Comparison of ENCODE assay signal across 18 cellular contexts in the genomic region with DNA sequence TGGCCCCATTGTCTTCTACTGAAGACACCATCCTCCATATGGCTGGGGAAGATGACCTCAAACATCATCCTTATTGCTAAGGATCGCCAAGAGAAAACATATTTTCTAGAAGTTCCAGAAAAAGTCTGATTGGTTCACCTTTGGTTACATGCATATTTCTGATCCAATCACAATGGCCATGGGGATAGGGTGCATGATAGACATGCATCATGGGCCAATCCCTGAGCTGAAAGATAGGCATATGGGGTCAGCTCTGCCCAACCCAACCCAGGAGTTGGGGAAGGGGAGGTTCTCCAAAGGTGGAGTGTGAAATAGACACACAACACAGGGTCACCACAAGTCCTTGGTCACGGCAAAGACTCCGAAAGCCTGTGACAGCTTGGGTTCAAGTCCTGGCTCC.
A peak's percentile ranks its signal among the peaks of the same experiment; 100 is the strongest.
DNase-seq lines count a peak whose midpoint lies in the region; ATAC-seq, FAIRE-seq and TF ChIP-seq lines count a peak whose summit lies in the region.
"Had no signal": no experiment of that assay in that cellular context is flagged by ENCODE, and none has a peak within 500 bp of the region (broad histone marks: within the 10 kb centered on the region; RNA-seq: fewer than 3 reads in every experiment).

No MANE protein-coding gene starts in this region.

- TF ChIP-seq RAD21 in GM12878 (IDR thresholded peaks at IDR 0.05; ENCODE audit: insufficient read depth, low read depth, low read length), result no peak

- TF ChIP-seq POLR2A in GM12878 (IDR thresholded peaks at IDR 0.05; ENCODE audit: low read depth, low read length) (no peak), esophagus squamous epithelium (IDR thresholded peaks at IDR 0.05) (no peak)

- H3K27me3 ChIP-seq in GM12878 (replicated peaks in 1 of 2; ENCODE audit: control insufficient read depth in 2 of 2, insufficient read depth in 2 of 2, low read length in 1 of 2) (peaks cover 0 to 3% of the 10 kb centered on the region in 2 experiments; a peak in 1 of 4 replicates), esophagus squamous epithelium (peaks cover 0 to 11% (median 0%) of the 10 kb centered on the region in 4 donors), smooth muscle cell (ENCODE audit: low read depth) (peaks cover 6% of the 10 kb centered on the region)
- H3K27me3 ChIP-seq: BLaER1 had no signal

- WGBS in GM12878 (ENCODE audit: insufficient coverage, insufficient replicate concordance, low lambda C conversion rate, missing lambda C conversion rate), result 79% methylated on average over 3 of the region's 3 CpGs
- WGBS in esophagus squamous epithelium, 2 donors, result 86 to 90% methylated on average over 3 of the region's 3 CpGs
- WGBS in smooth muscle cell (ENCODE audit: low lambda C conversion rate), result 100% methylated on average over 3 of the region's 3 CpGs

- no TSS peak for BruUV-seq in GM12878 (replicated peaks; lab: Mats Ljungman, UMichigan)

- no peak overlapping the region for H3K4me3 ChIP-seq in Jurkat, Clone E6-1 (ENCODE audit: low read length)
- H3K4me3 ChIP-seq in GM12878 (no peak overlapping the region), esophagus squamous epithelium (no peak overlapping the region), smooth muscle cell (no peak overlapping the region)
- H3K4me3 ChIP-seq: BLaER1 had no signal

- DNase-seq in Jurkat, Clone E6-1 (ENCODE audit: low read depth, low spot score), result peak; percentile 6
- no peak for DNase-seq in GM12878 (ENCODE audit: low read depth, low spot score)
- no peak for DNase-seq in esophagus squamous epithelium (lab: John Stamatoyannopoulos, UW)
- no peak for DNase-seq in smooth muscle cell (lab: John Stamatoyannopoulos, UW; ENCODE audit: unreplicated experiment)
- no peak for DNase-seq in activated CD4-positive, alpha-beta T cell treated with anti-CD3 and anti-CD28 coated beads, Interleukin-2, amount 50 U/mL, for 1 hour
- no peak for DNase-seq in posterior vena cava (ENCODE audit: low spot score)
- no peak for DNase-seq in activated CD8-positive, alpha-beta memory T cell treated with anti-CD3 and anti-CD28 coated beads for 24 hours
- DNase-seq: 8988T; Calu3; CD8-positive, alpha-beta T cell; DMS79 treated with DMSO at 0.1 percent for 48 hours; GF-D8; H9; IMR-90 had no signal

- SMC1A ChIA-PET in GM12878 (lab: Charles Lee; ENCODE audit: uncharacterized antibody, unreplicated experiment), result interaction anchor here (0.6 kb wide), 1 partner anchor 1732 kb away, joined by 3 read pairs; no protein-coding TSS in a partner anchor

- no peak overlapping the region for H3K27ac ChIP-seq in GM12878 (ENCODE audit: control insufficient read depth, insufficient read depth)
- peak overlapping the region; percentile 69 to 86 (median 74) for H3K27ac ChIP-seq in esophagus squamous epithelium
- H3K27ac ChIP-seq in smooth muscle cell (ENCODE audit: low read depth), result peak overlapping the region; percentile 62
- H3K27ac ChIP-seq: BLaER1 had no signal

- H4K20me1 ChIP-seq in GM12878 (ENCODE audit: control insufficient read depth, insufficient read depth) (no peaks in the 10 kb centered on the region), smooth muscle cell (ENCODE audit: low read depth) (no peaks in the 10 kb centered on the region)
- H4K20me1 ChIP-seq: BLaER1 had no signal

- H3K36me3 ChIP-seq in GM12878 (ENCODE audit: control insufficient read depth in 2 of 2, insufficient read depth in 2 of 2, low read length in 1 of 2) (no peaks in the 10 kb centered on the region), esophagus squamous epithelium (no peaks in the 10 kb centered on the region), smooth muscle cell (ENCODE audit: low read depth) (no peaks in the 10 kb centered on the region)
- H3K36me3 ChIP-seq: BLaER1 had no signal

- TF ChIP-seq CTCF in GM12878 (IDR thresholded peaks at IDR 0.05 in 2 of 3, conservative IDR thresholded peaks at IDR 0.05 in 1 of 3; ENCODE audit: control insufficient read depth in 2 of 3, extremely low read depth in 1 of 3, insufficient read depth in 1 of 3, low read depth in 3 of 3, low read length in 3 of 3) (no peak), esophagus squamous epithelium (IDR thresholded peaks at IDR 0.05) (no peak), smooth muscle cell (IDR thresholded peaks at IDR 0.05; ENCODE audit: borderline replicate concordance, insufficient read depth, poor library complexity, severe bottlenecking) (no peak)

- intact Hi-C loops in GM12878 (cut with micrococcal nuclease; ENCODE audit: unreplicated experiment), result no loop called here
- intact Hi-C loops in esophagus squamous epithelium (cut with DNase I), result no loop called here
- intact Hi-C loops in posterior vena cava (cut with DNase I), result no loop called here

- H3K4me1 ChIP-seq in GM12878 (ENCODE audit: control insufficient read depth, insufficient read depth, low read length) (peaks cover 5% of the 10 kb centered on the region), esophagus squamous epithelium (peaks cover 20 to 62% (median 22%) of the 10 kb centered on the region in 3 donors), smooth muscle cell (ENCODE audit: low read depth) (peaks cover 5% of the 10 kb centered on the region)

- FAIRE-seq in GM12878 (lab: Jason Lieb, UNC), result no peak
- FAIRE-seq: H1, HTR-8/SVneo had no signal

- in situ Hi-C loops in GM12878 (cut with MboI), result no loop called here

- no peak overlapping the region for H3K9ac ChIP-seq in GM12878 (ENCODE audit: control insufficient read depth, insufficient read depth, low read length)
- H3K9ac ChIP-seq in smooth muscle cell (ENCODE audit: low read depth), result peak overlapping the region; percentile 8
- H3K9ac ChIP-seq: BLaER1 had no signal

- no peak overlapping the region for H2AFZ ChIP-seq in GM12878 (ENCODE audit: control insufficient read depth, low read depth, low read length)
- no peak overlapping the region for H2AFZ ChIP-seq in smooth muscle cell (ENCODE audit: low read depth)

- H3K79me2 ChIP-seq in GM12878 (ENCODE audit: control insufficient read depth, insufficient read depth, low read length) (no peaks in the 10 kb centered on the region), smooth muscle cell (ENCODE audit: low read depth) (no peaks in the 10 kb centered on the region)

- H3K9me3 ChIP-seq in GM12878 (replicated peaks; ENCODE audit: control insufficient read depth, insufficient read depth, low read length) (no peaks in the 10 kb centered on the region; the same call in 2 of the 3 replicates), esophagus squamous epithelium (no peaks in the 10 kb centered on the region), smooth muscle cell (replicated peaks; ENCODE audit: low read depth) (no peaks in the 10 kb centered on the region)

- CTCF ChIA-PET in GM12878 (lab: Yijun Ruan, JAX), result interaction anchor here (0.9 kb wide), 1 partner anchor 11 kb away, joined by 3 read pairs; no protein-coding TSS in a partner anchor

- ATAC-seq in GM12878 (no peak), HG03175 (IDR thresholded peaks at IDR 0.05; ENCODE audit: unreplicated experiment) (no peak)
- ATAC-seq: CD8-positive, alpha-beta T cell had no signal

- RAD21 ChIA-PET in GM12878 (lab: Charles Lee; ENCODE audit: unreplicated experiment), result no interaction called here

- TF ChIP-seq EP300 in GM12878 (IDR thresholded peaks at IDR 0.05; ENCODE audit: borderline replicate concordance in 1 of 2, control insufficient read depth in 1 of 2, low read depth in 2 of 2, low read length in 2 of 2), result no peak

- H3K4me2 ChIP-seq in GM12878 (ENCODE audit: control insufficient read depth, insufficient read depth), result no peak overlapping the region
- no peak overlapping the region for H3K4me2 ChIP-seq in smooth muscle cell
- H3K4me2 ChIP-seq: BLaER1 had no signal

- H3F3A ChIP-seq in smooth muscle cell (ENCODE audit: low read depth), result no peaks in the 10 kb centered on the region

- POLR2A ChIA-PET in GM12878 (lab: Charles Lee), result no interaction called here

TF ChIP-seq in GM12878, 131 proteins besides CTCF, POLR2A, EP300 and RAD21:
- TF ChIP-seq MYB (IDR thresholded peaks at IDR 0.05; ENCODE audit: borderline replicate concordance, low read depth, low read length) (no peak), PKNOX1 (IDR thresholded peaks at IDR 0.05) (peak; percentile 61)
